Comparison of ENCODE assay signal across 12 cellular contexts in the genomic region with DNA sequence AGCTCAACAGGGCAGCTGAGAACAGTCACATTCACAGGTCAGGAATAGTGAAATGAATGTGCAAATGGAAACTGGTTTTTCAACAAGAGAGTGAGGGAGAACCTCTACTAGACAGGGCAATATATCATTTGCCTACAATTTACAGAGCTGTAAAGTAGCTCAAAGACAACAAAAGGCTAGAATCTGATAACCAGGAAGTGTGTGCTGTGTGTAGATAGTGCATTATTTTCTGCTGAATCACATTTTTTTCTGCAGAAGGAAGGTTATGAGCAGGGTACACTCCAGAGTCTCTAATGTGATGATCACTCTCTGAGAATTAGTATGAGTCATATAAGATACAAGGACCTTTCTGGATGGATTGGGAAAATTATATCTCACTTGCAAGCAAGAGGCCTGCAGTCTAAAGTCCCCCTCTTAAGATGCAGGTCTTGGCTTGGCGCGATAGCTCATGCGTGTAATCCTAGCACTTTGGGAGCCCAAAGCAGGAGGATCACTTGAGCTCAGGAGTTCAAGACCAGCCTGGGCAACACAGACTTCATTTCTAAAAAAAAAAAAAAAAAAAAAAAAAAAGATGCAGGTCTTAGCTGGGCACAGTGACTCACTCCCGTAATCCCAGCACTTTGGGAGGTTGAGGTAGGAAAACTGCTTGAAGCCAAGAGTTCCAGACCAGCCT. TPM values are rescaled to one million over a fixed set of nuclear protein-coding genes. Genes with fewer than 3 reads are reported as not detected.
DNase-seq lines count a peak whose midpoint lies in the region; ATAC-seq and TF ChIP-seq lines count a peak whose summit lies in the region.
"Had no signal": no experiment of that assay in that cellular context is flagged by ENCODE, and none has a peak within 500 bp of the region (broad histone marks: within the 10 kb centered on the region; RNA-seq: fewer than 3 reads in every experiment).

No MANE protein-coding gene starts in this region.

- in situ Hi-C loops in brain microvascular endothelial cell (cut with HindIII; ENCODE audit: low pct_ligation_motif_present, low sequenced_read_pairs) = no loop called here

- H3K27ac ChIP-seq in brain microvascular endothelial cell = no peak overlapping the region
- H3K27ac ChIP-seq: skin epidermis had no signal

- ATAC-seq in GM18867 (IDR thresholded peaks at IDR 0.05; ENCODE audit: unreplicated experiment) = peak; percentile 36
- peak; percentile 75 for ATAC-seq in omental fat pad (ENCODE audit: low FRiP score)
- ATAC-seq in GM21381 (IDR thresholded peaks at IDR 0.05; ENCODE audit: unreplicated experiment) = no peak
- no peak for ATAC-seq in GM21360 (IDR thresholded peaks at IDR 0.05; ENCODE audit: unreplicated experiment)

- DNase-seq in NCI-H2227 treated with DMSO at 0.1 percent for 48 hours (lab: John Stamatoyannopoulos, UW) (peak; percentile 56), brain microvascular endothelial cell (peak; percentile 47), omental fat pad (ENCODE audit: low spot score) (no peak), NCI-H187 treated with DMSO at 0.1 percent for 48 hours (lab: John Stamatoyannopoulos, UW) (no peak), amygdala (lab: John Stamatoyannopoulos, UW) (no peak)
- DNase-seq: midbrain had no signal

- H3K36me3 ChIP-seq in brain microvascular endothelial cell (replicated peaks) = no peaks in the 10 kb centered on the region

- no peak overlapping the region for H3K4me3 ChIP-seq in brain microvascular endothelial cell (ENCODE audit: low read depth, low read length)
- H3K4me3 ChIP-seq: skin epidermis had no signal

- H3K27me3 ChIP-seq in brain microvascular endothelial cell (replicated peaks) = no peaks in the 10 kb centered on the region

- TF ChIP-seq CTCF in brain microvascular endothelial cell (IDR thresholded peaks at IDR 0.05; ENCODE audit: low read depth, low read length, missing control alignments) = no peak
- TF ChIP-seq CTCF in omental fat pad (IDR thresholded peaks at IDR 0.05) = no peak

RNA-seq across cellular contexts. Expression of a gene that starts 59.9 kb away (rescaled TPM):
- 10 to 100 TPM in 2 of 4 donors, 1 to 10 TPM in 2; 1.1 to 27.7 (median 15.2) TPM for total RNA-seq in omental fat pad
- total RNA-seq: activated T-helper 1 cell treated with anti-CD3 and anti-CD28 coated beads, Interleukin-12 subunit alpha, Interleukin-12 subunit beta, Interleukin-2, Interleukin-4 antibody, amounts not matched to agents 30 ng/mL and 10 ng/mL and 1 ng/mL, durations not matched to agents 14 hours and 24 hours and 36 hours; glomerular endothelial cell had no signal

Comparison
In these comparisons a context has a peak if more than half of its experiments do, and no peak if none do; other contexts are left out.
1. ATAC-seq: peak in GM18867 (single experiment) and omental fat pad (single experiment); none in GM21381 (single experiment) and GM21360 (single experiment).
2. DNase-seq: peak in NCI-H2227 treated with DMSO at 0.1 percent for 48 hours (single experiment) and brain microvascular endothelial cell (single experiment); none in omental fat pad (single experiment), NCI-H187 treated with DMSO at 0.1 percent for 48 hours (single experiment) and amygdala (0 of 56).